ENCODE assay signal across 8 cellular contexts in the genomic region with DNA sequence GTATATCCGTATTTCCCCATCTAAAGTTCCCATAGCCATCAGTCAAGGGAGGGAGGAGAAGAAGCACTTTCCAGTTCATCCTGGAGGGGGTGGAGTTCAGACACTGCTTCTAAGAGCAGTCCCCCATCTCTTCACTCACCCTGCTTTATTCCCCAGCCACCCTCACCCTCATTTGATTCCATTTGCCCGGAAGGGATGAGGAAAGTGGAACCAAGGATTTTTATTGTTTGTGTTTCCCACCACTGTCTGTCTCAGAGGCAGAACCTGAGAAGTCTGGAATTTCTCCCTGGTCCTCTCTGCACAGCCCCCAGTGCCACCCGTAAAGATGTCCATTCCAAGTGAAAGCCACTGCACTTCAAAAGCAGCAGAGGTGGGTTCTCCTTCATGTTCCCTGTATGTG.
DNase-seq lines count a peak whose midpoint lies in the region; ATAC-seq and TF ChIP-seq lines count a peak whose summit lies in the region.

No MANE protein-coding gene starts in this region.

- no peaks in the 10 kb centered on the region for H3K79me2 ChIP-seq in DND-41 (ENCODE audit: insufficient read depth, low read length)

- no peak overlapping the region for H3K27ac ChIP-seq in DND-41 (ENCODE audit: low read length)
- H3K27ac ChIP-seq in SJSA1, result peak overlapping the region; percentile 98

- TF ChIP-seq CTCF in DND-41 (IDR thresholded peaks at IDR 0.05; ENCODE audit: borderline replicate concordance, extremely low read depth, low read length, poor library complexity, severe bottlenecking), result peak; percentile 5

- H2AFZ ChIP-seq in DND-41 (ENCODE audit: low read depth, low read length), result no peak overlapping the region

- no peaks in the 10 kb centered on the region for H4K20me1 ChIP-seq in DND-41 (ENCODE audit: insufficient read depth, low read length)

- H3K4me2 ChIP-seq in DND-41 (ENCODE audit: insufficient read depth, low read length), result no peak overlapping the region

- ATAC-seq in DND-41 (ENCODE audit: insufficient read depth, low read depth) (no peak), HG02623 (IDR thresholded peaks at IDR 0.05; ENCODE audit: unreplicated experiment) (no peak), GM21423 (IDR thresholded peaks at IDR 0.05; ENCODE audit: unreplicated experiment) (no peak)

- no peaks in the 10 kb centered on the region for H3K9me3 ChIP-seq in DND-41 (ENCODE audit: insufficient read depth, low read length, severe bottlenecking)
- H3K9me3 ChIP-seq in SJSA1 (replicated peaks), result no peaks in the 10 kb centered on the region

- no peak overlapping the region for H3K4me3 ChIP-seq in DND-41 (ENCODE audit: low read depth in 1 of 2, low read length in 2 of 2)
- no peak overlapping the region for H3K4me3 ChIP-seq in SJSA1

- H3K36me3 ChIP-seq in DND-41 (ENCODE audit: insufficient read depth, low read length) (no peaks in the 10 kb centered on the region), SJSA1 (no peaks in the 10 kb centered on the region)

- H3K27me3 ChIP-seq in DND-41 (ENCODE audit: insufficient read depth, low read length, poor library complexity) (no peaks in the 10 kb centered on the region), SJSA1 (replicated peaks) (no peaks in the 10 kb centered on the region)

- DNase-seq in DND-41 (no peak), SJSA1 (ENCODE audit: low read depth in 1 of 2, low spot score in 2 of 2) (peak; percentile 59 to 75), fibroblast of peridontal ligament (ENCODE audit: extremely low read depth) (peak; percentile 77), retina (peak; percentile 30), DMS79 treated with DMSO at 0.1 percent for 48 hours (lab: John Stamatoyannopoulos, UW) (no peak)
- DNase-seq in stimulated activated naive CD4-positive, alpha-beta T cell treated with Interleukin-2 at 50 U/mL for 16 hours (lab: John Stamatoyannopoulos, UW), result no peak

- H3K9ac ChIP-seq in DND-41 (ENCODE audit: low read depth, low read length), result no peak overlapping the region

- H3K4me1 ChIP-seq in DND-41 (ENCODE audit: insufficient read depth, low read length) (peaks cover 7% of the 10 kb centered on the region), SJSA1 (replicated peaks) (peaks cover 80% of the 10 kb centered on the region)

Comparison
In these comparisons a context has a peak if more than half of its experiments do, and no peak if none do; other contexts are left out.
1. DNase-seq: peak in SJSA1 (2 of 2), fibroblast of peridontal ligament (single experiment) and retina (single experiment); none in DND-41 (single experiment), DMS79 treated with DMSO at 0.1 percent for 48 hours (single experiment) and stimulated activated naive CD4-positive, alpha-beta T cell treated with Interleukin-2 at 50 U/mL for 16 hours (single experiment).